In genomic region chr4:101081166-101081565, GRCh38 we compare ENCODE assay signal across 7 cellular contexts.
"Had no signal": no experiment of that assay in that cellular context is flagged by ENCODE, and none has a peak within 500 bp of the region (broad histone marks: within the 10 kb centered on the region; RNA-seq: fewer than 3 reads in every experiment).

No MANE protein-coding gene starts in this region.

- H3K9ac ChIP-seq: GM23248 had no signal

- FAIRE-seq: HTR-8/SVneo had no signal

- H2AFZ ChIP-seq: GM23248 had no signal

- ATAC-seq: HCT116 had no signal

- H3K9me3 ChIP-seq: HAP-1 had no signal

- DNase-seq: GM23248, GOT3, H7, HFFc6 had no signal

- H3K27ac ChIP-seq: GM23248 had no signal

- H3K36me3 ChIP-seq: HAP-1 had no signal

- H3K4me3 ChIP-seq: GM23248, HAP-1 had no signal
